Comparison of ENCODE assay signal across 1 cellular context in genomic region chr10:87092861-87093460, GRCh38.
TF ChIP-seq lines count a peak whose summit lies in the region.

No MANE protein-coding gene starts in this region.

TF ChIP-seq in GM12878, 131 proteins besides CTCF, POLR2A, EP300 and RAD21 (continued from another document):
- TF ChIP-seq NR2C2 (IDR thresholded peaks at IDR 0.05; ENCODE audit: borderline replicate concordance, control insufficient read depth, insufficient read length, low read depth) (no peak), NR2F1 (conservative IDR thresholded peaks at IDR 0.05) (peak; percentile 90), IRF4 (IDR thresholded peaks at IDR 0.05; ENCODE audit: low read depth, low read length) (no peak), IKZF1 (conservative IDR thresholded peaks at IDR 0.05) (peak; percentile 37; the same call in 1 of the 2 replicates)
